ENCODE assay signal across 8 cellular contexts in genomic region chrX:48890934-48891401, GRCh38. TPM values are rescaled to one million over a fixed set of nuclear protein-coding genes. Genes with fewer than 3 reads are reported as not detected.
DNase-seq lines count a peak whose midpoint lies in the region; ATAC-seq and TF ChIP-seq lines count a peak whose summit lies in the region.

No MANE protein-coding gene starts in this region.

- H3K4me1 ChIP-seq in lung (ENCODE audit: control insufficient read depth in 2 of 2, insufficient read depth in 2 of 2, low read length in 2 of 2): no peaks in the 10 kb centered on the region
- peaks cover 0 to 6% (median 3%) of the 10 kb centered on the region in 4 donors for H3K4me1 ChIP-seq in tibial nerve

- H3K4me3 ChIP-seq in GM08714 (ENCODE audit: low read length) (peak overlapping the region; percentile 22; the same call in 1 of the 2 replicates), LNCaP clone FGC (ENCODE audit: low read depth, low read length) (peak overlapping the region; percentile 47), cardiac fibroblast (replicated peaks in 1 of 2; ENCODE audit: low read depth in 2 of 2, low read length in 2 of 2) (peak overlapping the region; percentile 39 to 52), lung (peak overlapping the region; percentile 36), tibial nerve (peak overlapping the region; percentile 49 to 71 (median 57))

- H3K27me3 ChIP-seq in lung (ENCODE audit: control insufficient read depth, insufficient read depth) (no peaks in the 10 kb centered on the region), tibial nerve (no peaks in the 10 kb centered on the region)

- no peak for TF ChIP-seq POLR2A in tibial nerve (IDR thresholded peaks at IDR 0.05)

- H3K36me3 ChIP-seq in lung (ENCODE audit: control insufficient read depth in 2 of 2, insufficient read depth in 2 of 2, low read length in 2 of 2): peaks cover 0 to 1% of the 10 kb centered on the region in 2 donors
- H3K36me3 ChIP-seq in tibial nerve: peaks cover 0 to 13% (median 0%) of the 10 kb centered on the region in 3 donors

- ATAC-seq in GM21526 (IDR thresholded peaks at IDR 0.05; ENCODE audit: low FRiP score, unreplicated experiment): peak; percentile 27
- peak; percentile 39 for ATAC-seq in lung (ENCODE audit: insufficient read depth, low FRiP score)
- ATAC-seq in HG03139 (IDR thresholded peaks at IDR 0.05; ENCODE audit: unreplicated experiment): no peak

- in situ Hi-C loops in KBM-7 (cut with MboI; ENCODE audit: low pct_unique_long_range_greater_than_20kb, low sequenced_read_pairs): no loop called here

- 0 to 41% methylated on average over 17 to 35 of the region's 35 CpGs for WGBS in lung, 2 donors
- WGBS in tibial nerve, 2 donors: 1 to 45% methylated on average over 19 to 35 of the region's 35 CpGs

- H3K27ac ChIP-seq in lung (ENCODE audit: low read depth in 1 of 2, low read length in 1 of 2): peak overlapping the region; percentile 5 to 12
- H3K27ac ChIP-seq in tibial nerve: peak overlapping the region; percentile 72 to 89 (median 82)

- DNase-seq in LNCaP clone FGC (ENCODE audit: low read depth) (no peak), cardiac fibroblast (ENCODE audit: low read depth in 2 of 2) (no peak), lung (ENCODE audit: low spot score) (no peak), tibial nerve (ENCODE audit: low spot score in 2 of 2) (no peak), KBM-7 (no peak)

- H3K9me3 ChIP-seq in lung (ENCODE audit: control insufficient read depth in 2 of 2, insufficient read depth in 1 of 2, low read length in 1 of 2) (no peaks in the 10 kb centered on the region), tibial nerve (no peaks in the 10 kb centered on the region)

- TF ChIP-seq CTCF in LNCaP clone FGC (IDR thresholded peaks at IDR 0.05; ENCODE audit: control insufficient read depth, extremely low read depth, insufficient read depth): no peak
- no peak for TF ChIP-seq CTCF in cardiac fibroblast (IDR thresholded peaks at IDR 0.05; ENCODE audit: low read depth, low read length)
- TF ChIP-seq CTCF in lung (IDR thresholded peaks at IDR 0.05; ENCODE audit: control extremely low read depth, extremely low read depth): no peak
- TF ChIP-seq CTCF in tibial nerve (IDR thresholded peaks at IDR 0.05): no peak

- TF ChIP-seq EP300 in tibial nerve (IDR thresholded peaks at IDR 0.05): no peak

RNA-seq across cellular contexts. Expression of gene TIMM17B, which starts 6.6 kb away (rescaled TPM):
- total RNA-seq in lung: 10 to 100 TPM; 21.0 to 51.5 TPM
- 10 to 100 TPM; 67.4 to 73.4 TPM for polyA plus RNA-seq in lung
- total RNA-seq in tibial nerve: 10 to 100 TPM; 42.0 to 66.6 (median 47.1) TPM

RNA-seq across cellular contexts. Expression of gene PQBP1, which starts 6.8 kb away (rescaled TPM):
- 10 to 100 TPM; 33.2 to 79.7 TPM for total RNA-seq in lung
- 100 to 1,000 TPM in 1 of 2 donors, 10 to 100 TPM in 1; 68.2 to 146 TPM for polyA plus RNA-seq in lung
- total RNA-seq in tibial nerve: 10 to 100 TPM; 40.4 to 60.3 (median 48.7) TPM

RNA-seq across cellular contexts. Expression of gene SLC35A2, which starts 20.5 kb away (rescaled TPM):
- 10 to 100 TPM; 23.4 to 40.7 TPM for total RNA-seq in lung
- polyA plus RNA-seq in lung: 10 to 100 TPM; 16.7 to 41.2 TPM
- 10 to 100 TPM; 17.0 to 35.5 (median 17.1) TPM for total RNA-seq in tibial nerve

RNA-seq across cellular contexts. Expression of gene PIM2, which starts 27.9 kb away (rescaled TPM):
- total RNA-seq in lung: 10 to 100 TPM; 21.7 to 36.5 TPM
- polyA plus RNA-seq in lung: 10 to 100 TPM; 14.8 to 27.4 TPM
- 1 to 10 TPM; 4.9 to 8.4 (median 6.8) TPM for total RNA-seq in tibial nerve

RNA-seq across cellular contexts. Expression of gene PCSK1N, which starts 55.6 kb away (rescaled TPM):
- total RNA-seq in lung: 10 to 100 TPM in 1 of 2 donors, 1 to 10 TPM in 1; 3.4 to 10.7 TPM
- 1 to 10 TPM; 1.3 to 1.6 TPM for polyA plus RNA-seq in lung
- 10 to 100 TPM in 1 of 4 donors, 1 to 10 TPM in 3; 5.0 to 21.8 (median 7.3) TPM for total RNA-seq in tibial nerve
